8 cellular contexts compared by ENCODE assay signal in the genomic region with DNA sequence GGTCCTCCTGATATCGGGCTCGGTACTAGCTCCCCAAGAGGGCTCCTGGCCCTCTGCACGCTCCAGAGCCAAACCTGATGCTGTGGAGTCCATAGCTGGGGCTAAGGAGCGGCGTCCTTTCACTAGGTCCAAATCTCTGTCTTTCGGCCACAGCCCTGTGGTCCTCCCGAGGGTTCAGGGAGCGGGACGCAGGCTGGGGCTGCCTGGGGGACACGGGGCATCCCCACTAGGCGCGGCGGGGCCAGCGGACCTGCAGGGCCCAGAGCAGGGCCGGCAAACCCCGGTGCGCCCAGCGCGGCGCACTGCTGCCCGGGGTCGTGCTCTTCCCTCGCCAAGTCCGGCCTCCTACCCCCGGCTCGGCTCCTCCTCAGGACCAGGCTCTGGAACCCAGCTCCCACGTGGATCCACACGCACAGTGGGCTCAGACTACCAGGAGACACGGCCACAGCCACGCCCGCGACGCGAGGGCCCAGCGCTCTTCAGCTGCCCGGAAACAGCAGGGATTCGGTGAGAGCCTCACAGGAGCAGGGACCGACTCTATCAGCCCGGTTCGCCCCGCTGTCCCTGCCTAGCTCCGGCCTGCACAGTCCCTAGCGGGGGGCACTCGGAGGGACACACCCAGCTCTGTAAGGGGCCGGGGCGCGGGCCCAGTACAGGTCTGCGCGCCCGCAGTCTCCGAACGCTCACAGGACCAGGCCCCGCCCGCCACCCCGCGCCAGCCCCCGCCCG. TPM values are rescaled to one million over a fixed set of nuclear protein-coding genes. Genes with fewer than 3 reads are reported as not detected.
A peak's percentile ranks its signal among the peaks of the same experiment; 100 is the strongest.
DNase-seq lines count a peak whose midpoint lies in the region; ATAC-seq lines count a peak whose summit lies in the region.

No MANE protein-coding gene starts in this region.

- H3K9me3 Mint-ChIP-seq in dendritic cell treated with granulocyte-macrophage colony-stimulating factor and Interleukin-4, amounts not matched to agents 40 ng/mL and 50 ng/mL, for 4 days: peaks cover 34% of the 10 kb centered on the region

- H3K27me3 Mint-ChIP-seq in T-helper 17 cell: no peaks in the 10 kb centered on the region
- H3K27me3 Mint-ChIP-seq in dendritic cell treated with granulocyte-macrophage colony-stimulating factor and Interleukin-4, amounts not matched to agents 40 ng/mL and 50 ng/mL, for 4 days: no peaks in the 10 kb centered on the region

- H3K4me3 Mint-ChIP-seq in T-helper 17 cell: peak overlapping the region; percentile 86
- peak overlapping the region; percentile 87 for H3K4me3 Mint-ChIP-seq in dendritic cell treated with granulocyte-macrophage colony-stimulating factor and Interleukin-4, amounts not matched to agents 40 ng/mL and 50 ng/mL, for 4 days

- DNase-seq in EH (ENCODE audit: low read depth) (peak; percentile 52), T-helper 17 cell (peak in 1 of 3 donors; percentile 12), left kidney (ENCODE audit: low read depth, low spot score) (peak; percentile 77), cerebellar nuclear complex (lab: John Stamatoyannopoulos, UW) (no peak)
- peak in 2 of 3 donors; percentile 0 to 12 for DNase-seq in stimulated activated CD4-positive, alpha-beta T cell treated with anti-CD3 and anti-CD28 coated beads, TNF-alpha, amount 100 ng/mL, for 1 hour (ENCODE audit: low read depth in 3 of 3, low spot score in 1 of 3)

- H3K4me1 Mint-ChIP-seq in T-helper 17 cell: peaks cover 6% of the 10 kb centered on the region
- H3K4me1 Mint-ChIP-seq in dendritic cell treated with granulocyte-macrophage colony-stimulating factor and Interleukin-4, amounts not matched to agents 40 ng/mL and 50 ng/mL, for 4 days (ENCODE audit: low read depth): peaks cover 13% of the 10 kb centered on the region

- no peaks in the 10 kb centered on the region for H3K9me3 ChIP-seq in T-helper 17 cell (ENCODE audit: control insufficient read depth, low read length, poor library complexity, severe bottlenecking)

- no peaks in the 10 kb centered on the region for H3K36me3 Mint-ChIP-seq in T-helper 17 cell (ENCODE audit: low read depth)
- H3K36me3 Mint-ChIP-seq in dendritic cell treated with granulocyte-macrophage colony-stimulating factor and Interleukin-4, amounts not matched to agents 40 ng/mL and 50 ng/mL, for 4 days (ENCODE audit: low read depth): peaks cover 33% of the 10 kb centered on the region

- H3K27ac Mint-ChIP-seq in T-helper 17 cell: no peak overlapping the region
- H3K27ac Mint-ChIP-seq in dendritic cell treated with granulocyte-macrophage colony-stimulating factor and Interleukin-4, amounts not matched to agents 40 ng/mL and 50 ng/mL, for 4 days: peak overlapping the region; percentile 87

- ATAC-seq in GM19463 (IDR thresholded peaks at IDR 0.05; ENCODE audit: unreplicated experiment) (peak; percentile 43), HG03469 (IDR thresholded peaks at IDR 0.05; ENCODE audit: unreplicated experiment) (peak; percentile 29), T-helper 17 cell (peak; percentile 65)

- intact Hi-C loops in dendritic cell treated with granulocyte-macrophage colony-stimulating factor and Interleukin-4, amounts not matched to agents 40 ng/mL and 50 ng/mL, for 4 days (cut with micrococcal nuclease): no loop called here

RNA-seq across cellular contexts. Expression of a gene that starts 0.6 kb away (rescaled TPM):
- 10 to 100 TPM in 1 of 2 donors, 1 to 10 TPM in 1; 9.4 to 12.0 TPM for total RNA-seq in T-helper 17 cell

RNA-seq across cellular contexts. Expression of a gene that starts 6.6 kb away (rescaled TPM):
- 1 to 10 TPM in 1 of 2 donors, under 1 TPM in 1; 0.57 to 2.4 TPM for total RNA-seq in T-helper 17 cell

RNA-seq across cellular contexts. Expression of a gene that starts 37.4 kb away (rescaled TPM):
- 10 to 100 TPM; 30.1 TPM for total RNA-seq in T-helper 17 cell

RNA-seq across cellular contexts. Expression of a gene that starts 48.3 kb away (rescaled TPM):
- total RNA-seq in T-helper 17 cell: 1 to 10 TPM; 2.0 to 2.4 TPM

Comparison
In these comparisons a context has a peak if more than half of its experiments do, and no peak if none do; other contexts are left out.
1. DNase-seq: peak in EH (single experiment), left kidney (single experiment) and stimulated activated CD4-positive, alpha-beta T cell treated with anti-CD3 and anti-CD28 coated beads, TNF-alpha, amount 100 ng/mL, for 1 hour (2 of 3); none in cerebellar nuclear complex (0 of 2).
2. Peak in every context shown above with its lines, with median percentiles within 50 percentile points of each other: ATAC-seq.